ENCODE assay signal across 9 cellular contexts in genomic region chr15:53721334-53722087, GRCh38. TPM values are rescaled to one million over a fixed set of nuclear protein-coding genes. Genes with fewer than 3 reads are reported as not detected.
"Had no signal": no experiment of that assay in that cellular context is flagged by ENCODE, and none has a peak within 500 bp of the region (broad histone marks: within the 10 kb centered on the region; RNA-seq: fewer than 3 reads in every experiment).

No MANE protein-coding gene starts in this region.

- H3K4me1 ChIP-seq: HAP-1 had no signal

- H3K9me3 ChIP-seq: HAP-1 had no signal

- FAIRE-seq: HTR-8/SVneo had no signal

- H3K27ac ChIP-seq: GM23248, KMS-11 had no signal

- H3K36me3 ChIP-seq: HAP-1 had no signal

- H3K9ac ChIP-seq: GM23248, KMS-11 had no signal

- ATAC-seq: HCT116 had no signal

- H3K4me3 ChIP-seq: GM23248, HAP-1 had no signal

- H3K4me2 ChIP-seq: KMS-11 had no signal

- DNase-seq: GM23248, GOT3, H7, HFFc6, KBM-7 had no signal

RNA-seq across cellular contexts. Expression of gene WDR72, which starts 38.0 kb away (rescaled TPM):
- total RNA-seq: GM23248, HFFc6 had no signal
- polyA plus RNA-seq: GM23248 had no signal
